In genomic region chr7:94439893-94440381, GRCh38 we compare ENCODE assay signal across 20 cellular contexts. TPM values are rescaled to one million over a fixed set of nuclear protein-coding genes. Genes with fewer than 3 reads are reported as not detected.
DNase-seq lines count a peak whose midpoint lies in the region; ATAC-seq and TF ChIP-seq lines count a peak whose summit lies in the region.
"Had no signal": no experiment of that assay in that cellular context is flagged by ENCODE, and none has a peak within 500 bp of the region (broad histone marks: within the 10 kb centered on the region; RNA-seq: fewer than 3 reads in every experiment).

No MANE protein-coding gene starts in this region.

- no peak overlapping the region for H3K4ac ChIP-seq in IMR-90 (ENCODE audit: low read depth, low read length)

- peak overlapping the region; percentile 69 for H3K4me2 ChIP-seq in IMR-90 (ENCODE audit: low read depth, low read length)
- no peak overlapping the region for H3K4me2 ChIP-seq in GM23338
- H3K4me2 ChIP-seq: KMS-11 had no signal

- in situ Hi-C loops in IMR-90 (cut with MboI; ENCODE audit: low sequenced_read_pairs) = loop anchor here (25.0 kb wide), 1 partner anchor 528 kb away; the partner anchor contains the start of genes GNG11 and GNGT1

- dilution Hi-C loops in IMR-90 (cut with HindIII; ENCODE audit: low sequenced_read_pairs, unreplicated experiment) = no loop called here

- intact Hi-C loops in IMR-90 (cut with micrococcal nuclease) = loop anchor here (10.0 kb wide), 1 partner anchor 535 kb away; the partner anchor contains the start of gene GNGT1

- no TSS peak for BruUV-seq in IMR-90 (replicated peaks; lab: Mats Ljungman, UMichigan)

- no peak overlapping the region for H3K56ac ChIP-seq in IMR-90 (ENCODE audit: extremely low read depth, insufficient read depth, low read length)

- no peak overlapping the region for H2BK20ac ChIP-seq in IMR-90 (ENCODE audit: low read depth, low read length)

- H3K14ac ChIP-seq in IMR-90 (replicated peaks; ENCODE audit: low read depth, low read length) = no peak overlapping the region; the same call in 1 of the 2 replicates

- no peak overlapping the region for H2BK120ac ChIP-seq in IMR-90 (ENCODE audit: low read depth, low read length)

- WGBS in IMR-90 (ENCODE audit: extremely low coverage in 2 of 2, insufficient read length in 1 of 2), 2 experiments = 89% methylated on average over 2 of the region's 3 CpGs; no CpG with 5 or more reads in 1 of the 2 experiments

- H3K79me1 ChIP-seq in IMR-90 (ENCODE audit: low read depth in 1 of 2, low read length in 2 of 2) = no peaks in the 10 kb centered on the region

- H3K4me1 ChIP-seq in IMR-90 (ENCODE audit: control insufficient read depth, insufficient read depth, low read length) (peaks cover 8% of the 10 kb centered on the region), neuron (ENCODE audit: insufficient read depth, low read length) (peaks cover 19% of the 10 kb centered on the region), GM23338 (ENCODE audit: insufficient read depth) (no peaks in the 10 kb centered on the region)
- H3K4me1 ChIP-seq: parathyroid adenoma had no signal

- H3K27ac Mint-ChIP-seq in GM23338 = no peak overlapping the region
- H3K27ac Mint-ChIP-seq: activated B cell treated with CpG ODN at 0.5 μM for 24 hours had no signal

- H3K9me3 ChIP-seq in IMR-90 (ENCODE audit: control insufficient read depth, insufficient read depth, low read length) (no peaks in the 10 kb centered on the region), neuron (ENCODE audit: low read length) (no peaks in the 10 kb centered on the region)
- H3K9me3 ChIP-seq: SJCRH30, upper lobe of right lung had no signal

- H2AFZ ChIP-seq in IMR-90 (replicated peaks; ENCODE audit: low read length, poor library complexity) (no peak overlapping the region), neuron (ENCODE audit: low read depth, low read length) (peak overlapping the region; percentile 49), GM23338 (no peak overlapping the region)
- H2AFZ ChIP-seq: parathyroid adenoma had no signal

- no peaks in the 10 kb centered on the region for H3F3A ChIP-seq in GM23338 (replicated peaks; ENCODE audit: low read depth)

- peaks cover 13% of the 10 kb centered on the region; the same call in 2 of the 3 replicates for H3K4me1 Mint-ChIP-seq in GM23338
- H3K4me1 Mint-ChIP-seq: activated B cell treated with CpG ODN at 0.5 μM for 24 hours had no signal

- no peak overlapping the region for H3K9ac ChIP-seq in IMR-90 (ENCODE audit: low read depth, low read length)
- H3K9ac ChIP-seq: KMS-11, parathyroid adenoma had no signal

- peak overlapping the region; percentile 28; the same call in 1 of the 2 replicates for H3K18ac ChIP-seq in IMR-90 (ENCODE audit: low read depth, low read length)

- H4K20me1 ChIP-seq in IMR-90 (ENCODE audit: insufficient read depth, low read length) (no peaks in the 10 kb centered on the region), GM23338 (replicated peaks; ENCODE audit: insufficient read depth) (no peaks in the 10 kb centered on the region)

- H3K4me3 ChIP-seq in IMR-90 (ENCODE audit: insufficient read depth, low read depth, low read length) = no peak overlapping the region
- no peak overlapping the region for H3K4me3 ChIP-seq in fibroblast of pulmonary artery (replicated peaks; ENCODE audit: low read depth, low read length)
- peak overlapping the region; percentile 34 for H3K4me3 ChIP-seq in neuron (ENCODE audit: low read length)
- no peak overlapping the region for H3K4me3 ChIP-seq in GM23338
- H3K4me3 ChIP-seq: SJCRH30, upper lobe of right lung had no signal

- H2AK9ac ChIP-seq in IMR-90 (replicated peaks; ENCODE audit: low read depth, low read length, poor library complexity) = no peak overlapping the region

- no peak for TF ChIP-seq POLR2A in IMR-90 (IDR thresholded peaks at IDR 0.05; ENCODE audit: low read depth, low read length)

- POLR2A ChIA-PET in IMR-90 (lab: Charles Lee; ENCODE audit: unreplicated experiment) = interaction anchor here (0.6 kb wide), 2 partner anchors 183 to 995 kb away, joined by 3 to 13 read pairs; partner anchors contain the start of gene PON2

- H4K91ac ChIP-seq in IMR-90 (ENCODE audit: insufficient read depth, low read depth, low read length) = no peak overlapping the region

- TF ChIP-seq RAD21 in IMR-90 (IDR thresholded peaks at IDR 0.05; ENCODE audit: low read length) = no peak

- DNase-seq in IMR-90 = peak; percentile 45
- DNase-seq in fibroblast of pulmonary artery (ENCODE audit: low read depth) = peak; percentile 31
- DNase-seq in KG1 (lab: John Stamatoyannopoulos, UW) = no peak
- DNase-seq in AG08395 (ENCODE audit: low spot score) = no peak
- DNase-seq in GM23338 (ENCODE audit: low spot score) = no peak
- DNase-seq in ecto neural progenitor cell (ENCODE audit: low spot score) = no peak
- DNase-seq: activated B cell treated with CpG ODN at 0.5 μM for 24 hours; activated naive CD4-positive, alpha-beta T cell treated with anti-CD3 and anti-CD28 coated beads, Interleukin-2, amount 50 U/mL, for 16 hours; activated T-cell treated with anti-CD3 and anti-CD28 coated beads, Interleukin-2, amount 50 U/mL, for 48 hours; cortex of kidney; PC-3; SJCRH30; stimulated activated CD4-positive, alpha-beta T cell treated with anti-CD3 and anti-CD28 coated beads, Interleukin-4, amount 100 ng/mL, for 24 hours; T-helper 9 cell; upper lobe of right lung had no signal

- no peak overlapping the region for H2AK5ac ChIP-seq in IMR-90 (ENCODE audit: low read depth, low read length)

- H3K27me3 ChIP-seq in IMR-90 (ENCODE audit: control insufficient read depth, insufficient read depth, low read length) (no peaks in the 10 kb centered on the region), neuron (ENCODE audit: insufficient read depth, low read length) (no peaks in the 10 kb centered on the region), GM23338 (ENCODE audit: insufficient read depth) (no peaks in the 10 kb centered on the region)
- H3K27me3 ChIP-seq: SJCRH30, upper lobe of right lung had no signal

- H3K36me3 Mint-ChIP-seq in GM23338 (ENCODE audit: low read depth) = no peaks in the 10 kb centered on the region

- ATAC-seq in IMR-90 (ENCODE audit: low read depth) = peak; percentile 65
- ATAC-seq in SK-N-SH treated with all-trans-retinoic acid at 6 μM for 48 hours = peak; percentile 72
- no peak for ATAC-seq in GM23338
- ATAC-seq: PC-3 had no signal

- H3K27ac ChIP-seq in IMR-90 (ENCODE audit: insufficient read depth, low read length) = peak overlapping the region; percentile 23; the same call in 1 of the 2 replicates
- no peak overlapping the region for H3K27ac ChIP-seq in GM23338 (ENCODE audit: low read depth)
- H3K27ac ChIP-seq: epithelial cell of prostate, KMS-11, parathyroid adenoma, SJCRH30, upper lobe of right lung had no signal

- TF ChIP-seq CTCF in IMR-90 (conservative IDR thresholded peaks at IDR 0.05; ENCODE audit: low read depth, low read length) (no peak), fibroblast of pulmonary artery (IDR thresholded peaks at IDR 0.05; ENCODE audit: low read length, missing control alignments) (no peak), GM23338 (conservative IDR thresholded peaks at IDR 0.05; ENCODE audit: low read depth in 2 of 2) (no peak)

- no peaks in the 10 kb centered on the region for H3K27me3 Mint-ChIP-seq in GM23338 (ENCODE audit: insufficient read depth, low read depth, poor library complexity)

- no peaks in the 10 kb centered on the region for H3K79me2 ChIP-seq in GM23338 (replicated peaks; ENCODE audit: insufficient read depth)
- H3K79me2 ChIP-seq: parathyroid adenoma had no signal

- H4K5ac ChIP-seq in IMR-90 (ENCODE audit: low read depth, low read length) = no peak overlapping the region

- no peaks in the 10 kb centered on the region for H3K9me3 Mint-ChIP-seq in GM23338
- H3K9me3 Mint-ChIP-seq: activated B cell treated with CpG ODN at 0.5 μM for 24 hours had no signal

- H3K4me3 Mint-ChIP-seq in GM23338 = no peak overlapping the region
- H3K4me3 Mint-ChIP-seq: activated B cell treated with CpG ODN at 0.5 μM for 24 hours had no signal

- peak overlapping the region; percentile 80 for H2BK5ac ChIP-seq in IMR-90 (ENCODE audit: low read depth, low read length, poor library complexity, severe bottlenecking)

- no peak overlapping the region for H3K23ac ChIP-seq in IMR-90 (ENCODE audit: low read depth, low read length)

- no peak overlapping the region for H2BK15ac ChIP-seq in IMR-90 (ENCODE audit: low read depth, low read length)

- no peaks in the 10 kb centered on the region; the same call in 1 of the 2 replicates for H3K9me1 ChIP-seq in IMR-90 (ENCODE audit: insufficient read depth, low read length)

- H3K9me2 ChIP-seq in GM23338 (ENCODE audit: insufficient read depth) = no peaks in the 10 kb centered on the region

- H3K36me3 ChIP-seq in IMR-90 (ENCODE audit: control insufficient read depth, insufficient read depth, low read length) (no peaks in the 10 kb centered on the region), neuron (ENCODE audit: insufficient read depth, low read length) (no peaks in the 10 kb centered on the region), GM23338 (ENCODE audit: insufficient read depth) (no peaks in the 10 kb centered on the region)
- H3K36me3 ChIP-seq: SJCRH30, upper lobe of right lung had no signal

- H4K8ac ChIP-seq in IMR-90 (ENCODE audit: low read depth in 2 of 2, low read length in 2 of 2) = no peak overlapping the region

- CTCF ChIA-PET in IMR-90 (lab: Yijun Ruan, JAX) = interaction anchor here (0.7 to 8.2 kb wide), 3 partner anchors 144 to 159 kb away, joined by 4 to 79 read pairs (median 4); no protein-coding TSS in a partner anchor

TF ChIP-seq in IMR-90, 13 proteins besides CTCF, POLR2A, EP300 and RAD21 (continues in another document):
- TF ChIP-seq BHLHE40 (IDR thresholded peaks at IDR 0.05; ENCODE audit: low read depth, low read length) (no peak), CEBPB (IDR thresholded peaks at IDR 0.05; ENCODE audit: low read depth, low read length) (peak; percentile 42; the same call in 1 of the 2 replicates)

TF ChIP-seq in SK-N-SH treated with all-trans-retinoic acid at 6 μM for 48 hours, 23 proteins besides CTCF, POLR2A, EP300 and RAD21 (continues in another document):
- TF ChIP-seq ISL1 (CRISPR knock-in tag; IDR thresholded peaks at IDR 0.05) = peak; percentile 39; the same call in 1 of the 2 replicates

TF ChIP-seq in GM23338, 12 proteins besides CTCF, POLR2A, EP300 and RAD21 (continues in another document):
- TF ChIP-seq POLR2AphosphoS5 (IDR thresholded peaks at IDR 0.05; ENCODE audit: low read depth) = no peak

RNA-seq across cellular contexts. Expression of gene COL1A2, which starts 45.2 kb away (rescaled TPM):
- total RNA-seq in IMR-90 (2012; rRNA removed) = 1,211 and 1,351 TPM in 2 replicates
- polyA plus RNA-seq in IMR-90 (2012; rRNA removed) = 3,922 and 4,454 TPM in 2 replicates
- 4,367 and 7,099 TPM in 2 replicates for polyA plus RNA-seq in IMR-90 (2012; cell fraction: cytosol; rRNA removed)
- 4,818 and 7,550 TPM in 2 replicates for polyA plus RNA-seq in IMR-90 (2012; cell fraction: nucleus; rRNA removed; ENCODE audit: low replicate concordance)
- total RNA-seq in GM23338 (2014; rRNA removed; shearing (Covaris generic)) = 61.6 and 67.0 TPM in 2 replicates
- polyA plus RNA-seq in GM23338 (2016; fragmentation: Nextera tagmentation; extraction: Ambion mirVana) = 32.0 and 34.6 TPM in 2 replicates
- total RNA-seq: activated B cell treated with CpG ODN at 0.5 μM for 24 hours, PC-3 had no signal

Comparison
In these comparisons a context has a peak if more than half of its experiments do, and no peak if none do; other contexts are left out.
1. DNase-seq: peak in IMR-90 (single experiment) and fibroblast of pulmonary artery (single experiment); none in KG1 (single experiment), AG08395 (single experiment), GM23338 (single experiment) and ecto neural progenitor cell (single experiment).
2. RNA of gene COL1A2, which starts 45.2 kb away (total RNA-seq): 1,211 to 1,351 TPM in IMR-90; 61.6 to 67.0 TPM in GM23338; every median in the first group is over 10 times any median in the second.